40 cellular contexts compared by ENCODE assay signal in genomic region chr20:14773486-14773885, GRCh38.
"Had no signal": no experiment of that assay in that cellular context is flagged by ENCODE, and none has a peak within 500 bp of the region (broad histone marks: within the 10 kb centered on the region; RNA-seq: fewer than 3 reads in every experiment).

No MANE protein-coding gene starts in this region.

- H3K4me3 Mint-ChIP-seq: activated B cell treated with CpG ODN at 0.5 μM for 24 hours; activated CD4-positive, alpha-beta memory T cell treated with anti-CD3 and anti-CD28 coated beads for 36 hours; activated CD4-positive, alpha-beta T cell treated with anti-CD3 and anti-CD28 coated beads, Interleukin-2, amount 10 ng/mL, durations not matched to agents 24 days and 14 days; activated CD8-positive, alpha-beta T cell treated with anti-CD3 and anti-CD28 coated beads for 36 hours; activated naive CD4-positive, alpha-beta T cell treated with anti-CD3 and anti-CD28 coated beads for 36 hours; activated naive CD8-positive, alpha-beta T cell treated with anti-CD3 and anti-CD28 coated beads for 36 hours; activated T-cell treated with anti-CD3 and anti-CD28 coated beads, Interleukin-2, amount 50 U/mL, for 4 hours; activated T-cell treated with anti-CD3 and anti-CD28 coated beads, Interleukin-2, amount 50 U/mL, for 72 hours; activated T-helper 1 cell treated with anti-CD3 and anti-CD28 coated beads, Interleukin-12 subunit alpha, Interleukin-12 subunit beta, Interleukin-2, Interleukin-4 antibody, amounts not matched to agents 30 ng/mL and 10 ng/mL and 1 ng/mL, durations not matched to agents 14 hours and 24 hours and 36 hours; activated T-helper 17 cell treated with anti-CD3 and anti-CD28 coated beads, Interleukin-2, amount 50 U/mL, for 72 hours; central memory CD8-positive, alpha-beta T cell; T-helper 1 cell treated with Interleukin-12 subunit alpha and Interleukin-12 subunit beta and Interleukin-4 antibody, amounts not matched to agents 30 μg/mL and 1 μg/mL, for 36 hours; T-helper 2 cell treated with Interferon-gamma antibody and Interleukin-4, amounts not matched to agents 5 μg/mL and 100 μg/mL, for 36 hours had no signal

- H3K27me3 ChIP-seq: adrenal gland, body of pancreas, brain microvascular endothelial cell, breast epithelium, cardiac muscle cell had no signal

- H3K4me1 ChIP-seq: adrenal gland, body of pancreas, breast epithelium had no signal

- H3K9me3 ChIP-seq: adrenal gland, body of pancreas, breast epithelium had no signal

- H3K27ac Mint-ChIP-seq: activated B cell treated with CpG ODN at 0.5 μM for 24 hours; activated CD4-positive, alpha-beta memory T cell treated with anti-CD3 and anti-CD28 coated beads for 36 hours; activated CD4-positive, alpha-beta T cell treated with anti-CD3 and anti-CD28 coated beads, Interleukin-2, amount 10 ng/mL, durations not matched to agents 24 days and 14 days; activated CD8-positive, alpha-beta T cell treated with anti-CD3 and anti-CD28 coated beads for 36 hours; activated naive CD4-positive, alpha-beta T cell treated with anti-CD3 and anti-CD28 coated beads for 36 hours; activated naive CD4-positive, alpha-beta T cell treated with anti-CD3 and anti-CD28 coated beads, Interleukin-2, amount 50 U/mL, for 72 hours; activated naive CD8-positive, alpha-beta T cell treated with anti-CD3 and anti-CD28 coated beads for 36 hours; activated T-cell treated with anti-CD3 and anti-CD28 coated beads, Interleukin-2, amount 50 U/mL, for 72 hours; activated T-helper 1 cell treated with anti-CD3 and anti-CD28 coated beads, Interleukin-12 subunit alpha, Interleukin-12 subunit beta, Interleukin-2, Interleukin-4 antibody, amounts not matched to agents 30 ng/mL and 10 ng/mL and 1 ng/mL, durations not matched to agents 14 hours and 24 hours and 36 hours; activated T-helper 17 cell treated with anti-CD3 and anti-CD28 coated beads, Interleukin-2, amount 50 U/mL, for 72 hours; T-helper 1 cell treated with Interleukin-12 subunit alpha and Interleukin-12 subunit beta and Interleukin-4 antibody, amounts not matched to agents 30 μg/mL and 1 μg/mL, for 36 hours; T-helper 2 cell treated with Interferon-gamma antibody and Interleukin-4, amounts not matched to agents 5 μg/mL and 100 μg/mL, for 36 hours had no signal

- H3K27me3 Mint-ChIP-seq: activated CD4-positive, alpha-beta memory T cell treated with anti-CD3 and anti-CD28 coated beads for 36 hours; activated CD4-positive, alpha-beta T cell treated with anti-CD3 and anti-CD28 coated beads, Interleukin-2, amount 10 ng/mL, durations not matched to agents 24 days and 14 days; activated CD8-positive, alpha-beta T cell treated with anti-CD3 and anti-CD28 coated beads for 36 hours; activated naive CD8-positive, alpha-beta T cell treated with anti-CD3 and anti-CD28 coated beads for 36 hours; activated T-helper 17 cell treated with anti-CD3 and anti-CD28 coated beads, Interleukin-2, amount 50 U/mL, for 72 hours; central memory CD8-positive, alpha-beta T cell had no signal

- H3K36me3 Mint-ChIP-seq: activated CD4-positive, alpha-beta memory T cell treated with anti-CD3 and anti-CD28 coated beads for 36 hours; activated naive CD4-positive, alpha-beta T cell treated with anti-CD3 and anti-CD28 coated beads, Interleukin-2, amount 50 U/mL, for 72 hours; activated naive CD8-positive, alpha-beta T cell treated with anti-CD3 and anti-CD28 coated beads for 36 hours had no signal

- DNase-seq: activated B cell treated with CpG ODN at 0.5 μM for 24 hours; activated CD4-positive, alpha-beta memory T cell treated with anti-CD3 and anti-CD28 coated beads for 36 hours; activated CD4-positive, alpha-beta T cell treated with anti-CD3 and anti-CD28 coated beads for 4 hours; activated CD4-positive, alpha-beta T cell treated with anti-CD3 and anti-CD28 coated beads, Interleukin-2, amount 10 ng/mL, durations not matched to agents 24 days and 14 days; activated CD4-positive, alpha-beta T cell treated with anti-CD3 and anti-CD28 coated beads, Interleukin-2, amount 50 U/mL, for 1 hour; activated CD4-positive, alpha-beta T cell treated with anti-CD3 and anti-CD28 coated beads, Interleukin-2, amount 50 U/mL, for 4 hours; activated CD4-positive, CD25-positive, alpha-beta regulatory T cell treated with anti-CD3 and anti-CD28 coated beads, Interleukin-2, amount 50 U/mL, for 72 hours; activated CD8-positive, alpha-beta memory T cell treated with anti-CD3 and anti-CD28 coated beads, Interleukin-2, amount 50 U/mL, for 4 hours; activated CD8-positive, alpha-beta T cell treated with anti-CD3 and anti-CD28 coated beads for 36 hours; activated effector memory CD4-positive, alpha-beta T cell treated with anti-CD3 and anti-CD28 coated beads, Interleukin-2, amount 50 U/mL, for 16 hours; activated gamma-delta T cell treated with Interleukin-2 at 50 U/mL for 16 hours; activated naive CD4-positive, alpha-beta T cell; activated naive CD4-positive, alpha-beta T cell treated with anti-CD3 and anti-CD28 coated beads for 36 hours; activated naive CD4-positive, alpha-beta T cell treated with anti-CD3 and anti-CD28 coated beads, Interleukin-2, amount 50 U/mL, for 16 hours; activated naive CD8-positive, alpha-beta T cell treated with anti-CD3 and anti-CD28 coated beads for 36 hours; activated T-cell treated with anti-CD3 and anti-CD28 coated beads for 4 hours; activated T-cell treated with anti-CD3 and anti-CD28 coated beads, Interleukin-2, amount 50 U/mL, for 1 hour; activated T-cell treated with anti-CD3 and anti-CD28 coated beads, Interleukin-2, amount 50 U/mL, for 4 hours; activated T-cell treated with anti-CD3 and anti-CD28 coated beads, Interleukin-2, amount 50 U/mL, for 72 hours; adrenal gland; amniotic stem cell; aorta; body of pancreas; brain microvascular endothelial cell; caudate nucleus; cerebellar nuclear complex; T-helper 1 cell; T-helper 2 cell; T-helper 9 cell had no signal

- H3K4me3 ChIP-seq: adrenal gland, body of pancreas, breast epithelium, cardiac muscle cell had no signal

- H3K4me1 Mint-ChIP-seq: activated B cell treated with CpG ODN at 0.5 μM for 24 hours; activated CD4-positive, alpha-beta T cell treated with anti-CD3 and anti-CD28 coated beads, Interleukin-2, amount 10 ng/mL, durations not matched to agents 24 days and 14 days; activated naive CD8-positive, alpha-beta T cell treated with anti-CD3 and anti-CD28 coated beads for 36 hours; activated T-helper 17 cell treated with anti-CD3 and anti-CD28 coated beads, Interleukin-2, amount 50 U/mL, for 72 hours; central memory CD8-positive, alpha-beta T cell had no signal

- FAIRE-seq: astrocyte, TTC549 had no signal

- H3K9me3 Mint-ChIP-seq: activated B cell treated with CpG ODN at 0.5 μM for 24 hours; activated CD4-positive, alpha-beta T cell treated with anti-CD3 and anti-CD28 coated beads, Interleukin-2, amount 10 ng/mL, durations not matched to agents 24 days and 14 days had no signal

- H3K36me3 ChIP-seq: adrenal gland, brain microvascular endothelial cell, breast epithelium, cardiac muscle cell had no signal

- H3K27ac ChIP-seq: adrenal gland, body of pancreas, brain microvascular endothelial cell, breast epithelium, cardiac muscle cell, VCaP had no signal

- ATAC-seq: activated CD8-positive, alpha-beta T cell treated with anti-CD3 and anti-CD28 coated beads for 36 hours; activated naive CD4-positive, alpha-beta T cell treated with anti-CD3 and anti-CD28 coated beads, Interleukin-2, amount 50 U/mL, for 72 hours; activated T-cell treated with anti-CD3 and anti-CD28 coated beads, Interleukin-2, amount 50 U/mL, for 4 hours; activated T-cell treated with anti-CD3 and anti-CD28 coated beads, Interleukin-2, amount 50 U/mL, for 72 hours; activated T-helper 17 cell treated with anti-CD3 and anti-CD28 coated beads, Interleukin-2, amount 50 U/mL, for 72 hours; body of pancreas had no signal
